ENCODE assay signal across 9 cellular contexts in genomic region chr2:138373993-138374408, GRCh38.
A peak's percentile ranks its signal among the peaks of the same experiment; 100 is the strongest.
DNase-seq lines count a peak whose midpoint lies in the region; ATAC-seq, FAIRE-seq and TF ChIP-seq lines count a peak whose summit lies in the region.
"Had no signal": no experiment of that assay in that cellular context is flagged by ENCODE, and none has a peak within 500 bp of the region (broad histone marks: within the 10 kb centered on the region; RNA-seq: fewer than 3 reads in every experiment).

No MANE protein-coding gene starts in this region.

- no peaks in the 10 kb centered on the region for H3K27me3 ChIP-seq in H1 (replicated peaks in 1 of 4; ENCODE audit: control insufficient read depth in 3 of 4, extremely low read depth in 1 of 4, insufficient read depth in 3 of 4, low read length in 3 of 4)
- H3K27me3 ChIP-seq: BLaER1 had no signal

- TF ChIP-seq CTCF in H1 (IDR thresholded peaks at IDR 0.05; ENCODE audit: control extremely low read depth in 1 of 3, insufficient read depth in 1 of 3, low read depth in 1 of 3, low read length in 3 of 3) (peak in 2 of 3 experiments; percentile 52 to 68; a peak in 3 of 4 replicates), neural crest cell (conservative IDR thresholded peaks at IDR 0.05) (peak; percentile 81)

- no peak overlapping the region for H3K27ac ChIP-seq in H1 (ENCODE audit: low read depth, low read length)
- H3K27ac ChIP-seq: BLaER1 had no signal

- no peaks in the 10 kb centered on the region for H4K20me1 ChIP-seq in H1 (replicated peaks in 1 of 2; ENCODE audit: control insufficient read depth in 1 of 2, insufficient read depth in 2 of 2, low read length in 2 of 2)
- H4K20me1 ChIP-seq: BLaER1 had no signal

- H3K36me3 Mint-ChIP-seq in neural crest cell (ENCODE audit: low read depth), result no peaks in the 10 kb centered on the region

- no peak overlapping the region for H2AK5ac ChIP-seq in H1 (ENCODE audit: low read depth, low read length)

- no peak overlapping the region for H3K14ac ChIP-seq in H1 (ENCODE audit: insufficient read length)

- no peaks in the 10 kb centered on the region for H3K4me1 Mint-ChIP-seq in neural crest cell

- ATAC-seq in HG03280 (IDR thresholded peaks at IDR 0.05; ENCODE audit: unreplicated experiment) (peak; percentile 59), HG02798 (IDR thresholded peaks at IDR 0.05; ENCODE audit: poor library complexity, unreplicated experiment) (no peak)

- no peaks in the 10 kb centered on the region for H3K23me2 ChIP-seq in H1 (ENCODE audit: low read depth, low read length)

- H4K8ac ChIP-seq in H1 (ENCODE audit: extremely low read depth, insufficient read depth, low read length), result no peak overlapping the region

- H3K79me1 ChIP-seq in H1 (ENCODE audit: low read depth, low read length), result no peaks in the 10 kb centered on the region

- WGBS in H1 (ENCODE audit: extremely low coverage in 1 of 2, insufficient coverage in 1 of 2, insufficient read length in 1 of 2, insufficient replicate concordance in 2 of 2, low coverage in 1 of 2, low lambda C conversion rate in 2 of 2, missing lambda C conversion rate in 1 of 2), 2 experiments, result 17% methylated on average over 1 of the region's 1 CpG; no CpG with 5 or more reads in 1 of the 2 experiments

- DNase-seq in NCI-H1092 treated with DMSO at 0.1 percent for 48 hours (lab: John Stamatoyannopoulos, UW) (peak; percentile 37), NCI-H1092 (lab: John Stamatoyannopoulos, UW) (no peak), NCI-H82 treated with DMSO at 0.1 percent for 48 hours (lab: John Stamatoyannopoulos, UW; ENCODE audit: unreplicated experiment) (peak; percentile 68), H1 (ENCODE audit: low read depth in 1 of 2, low spot score in 2 of 2) (no peak), neural crest cell (ENCODE audit: low read depth, low spot score) (no peak)
- no peak for DNase-seq in effector CD8-positive, alpha-beta T cell (lab: John Stamatoyannopoulos, UW)

- no peak overlapping the region for H2BK20ac ChIP-seq in H1 (ENCODE audit: low read length)

- no peak overlapping the region for H4K5ac ChIP-seq in H1 (ENCODE audit: insufficient read length, low read depth, low read length)

- POLR2A ChIA-PET in H1 (lab: Charles Lee; ENCODE audit: partially characterized antibody), result no interaction called here

- peak; percentile 78 to 80 for TF ChIP-seq RAD21 in H1 (IDR thresholded peaks at IDR 0.05 in 1 of 2, conservative IDR thresholded peaks at IDR 0.05 in 1 of 2; ENCODE audit: low read depth in 2 of 2, low read length in 2 of 2)

- H3K27me3 Mint-ChIP-seq in neural crest cell (ENCODE audit: low read depth), result no peaks in the 10 kb centered on the region

- no peaks in the 10 kb centered on the region for H3K36me3 ChIP-seq in H1 (ENCODE audit: control insufficient read depth in 2 of 4, insufficient read depth in 4 of 4, low read length in 3 of 4)
- H3K36me3 ChIP-seq: BLaER1 had no signal

- no peak overlapping the region for H3K4me3 Mint-ChIP-seq in neural crest cell

- no peak overlapping the region for H2BK120ac ChIP-seq in H1 (replicated peaks; ENCODE audit: low read depth, low read length)

- CTCF ChIA-PET in H1 (lab: Charles Lee; ENCODE audit: partially characterized antibody), result interaction anchor here (0.6 to 3.3 kb wide), 22 partner anchors 11 to 705 kb away, joined by 3 to 23 read pairs (median 3); no protein-coding TSS in a partner anchor

- no peak for TF ChIP-seq EP300 in H1 (IDR thresholded peaks at IDR 0.05; ENCODE audit: borderline replicate concordance in 1 of 2, low read depth in 2 of 2, low read length in 2 of 2)

- H2BK5ac ChIP-seq in H1 (ENCODE audit: low read depth, low read length), result no peak overlapping the region

- no peaks in the 10 kb centered on the region for H3K9me3 ChIP-seq in H1 (ENCODE audit: insufficient read depth in 2 of 2, low read depth in 1 of 2, low read length in 1 of 2)
- H3K9me3 ChIP-seq: BLaER1 had no signal

- no peak overlapping the region for H4K91ac ChIP-seq in H1 (replicated peaks; ENCODE audit: insufficient read length, low read length)

- H3K79me2 ChIP-seq in H1 (ENCODE audit: control insufficient read depth in 1 of 2, insufficient read depth in 2 of 2, low read length in 2 of 2), result no peaks in the 10 kb centered on the region

- no peak overlapping the region for H3K4me2 ChIP-seq in H1 (ENCODE audit: insufficient read depth in 1 of 2, low read depth in 2 of 2, low read length in 2 of 2)
- H3K4me2 ChIP-seq: BLaER1 had no signal

- no peak overlapping the region for H2BK15ac ChIP-seq in H1 (ENCODE audit: low read length)

- no peak overlapping the region for H3K23ac ChIP-seq in H1 (ENCODE audit: insufficient read length)

- no peaks in the 10 kb centered on the region for H3K4me1 ChIP-seq in H1 (replicated peaks in 1 of 4; ENCODE audit: control insufficient read depth in 3 of 4, insufficient read depth in 4 of 4, low read length in 3 of 4)
- H3K4me1 ChIP-seq: BLaER1 had no signal

- TF ChIP-seq POLR2A in H1 (IDR thresholded peaks at IDR 0.05; ENCODE audit: control extremely low read depth in 1 of 2, low read depth in 2 of 2, low read length in 2 of 2), result no peak

- no peak overlapping the region for H3K4me3 ChIP-seq in H1 (ENCODE audit: extremely low read depth in 1 of 4, insufficient read depth in 2 of 4, low read depth in 3 of 4, low read length in 4 of 4)
- H3K4me3 ChIP-seq: BLaER1 had no signal

- no peak overlapping the region for H2BK12ac ChIP-seq in H1 (ENCODE audit: low read depth, low read length)

- H2AFZ ChIP-seq in H1 (ENCODE audit: low read length), result no peak overlapping the region

- H3K27ac Mint-ChIP-seq in neural crest cell (ENCODE audit: unreplicated experiment), result no peak overlapping the region

- H3K9me3 Mint-ChIP-seq in neural crest cell, result no peaks in the 10 kb centered on the region

- H3K9ac ChIP-seq in H1 (replicated peaks in 1 of 4; ENCODE audit: extremely low read depth in 1 of 4, low read depth in 3 of 4, low read length in 3 of 4), result no peak overlapping the region
- H3K9ac ChIP-seq: BLaER1 had no signal

- no peak overlapping the region for H3K4ac ChIP-seq in H1 (replicated peaks; ENCODE audit: insufficient read length, low read depth, low read length)

- no peak overlapping the region for H3K56ac ChIP-seq in H1 (replicated peaks; ENCODE audit: insufficient read length, low read depth, low read length)

- no peak for FAIRE-seq in H1 (lab: Jason Lieb, UNC)

- H3K18ac ChIP-seq in H1 (ENCODE audit: extremely low read depth, low read length), result no peak overlapping the region

TF ChIP-seq in H1, 55 proteins besides CTCF, POLR2A, EP300 and RAD21:
- no peak for TF ChIP-seq SIN3A (conservative IDR thresholded peaks at IDR 0.05 in 1 of 2, IDR thresholded peaks at IDR 0.05 in 1 of 2; ENCODE audit: low read depth in 1 of 2, low read length in 2 of 2)
- no peak for TF ChIP-seq BCL11A (IDR thresholded peaks at IDR 0.05; ENCODE audit: low read depth in 2 of 2, low read length in 2 of 2)

Comparison
In these comparisons a context has a peak if more than half of its experiments do, and no peak if none do; other contexts are left out.
1. DNase-seq: peak in NCI-H1092 treated with DMSO at 0.1 percent for 48 hours (single experiment) and NCI-H82 treated with DMSO at 0.1 percent for 48 hours (single experiment); none in NCI-H1092 (single experiment), H1 (0 of 2), neural crest cell (single experiment) and effector CD8-positive, alpha-beta T cell (single experiment).